Comparison of ENCODE assay signal across 1 cellular context in genomic region chr14:105421723-105422615, GRCh38.
TF ChIP-seq lines count a peak whose summit lies in the region.

No MANE protein-coding gene starts in this region.

TF ChIP-seq in endothelial cell of umbilical vein, 7 proteins besides CTCF, POLR2A, EP300 and RAD21 (continued from another document):
- TF ChIP-seq POLR2AphosphoS5 (IDR thresholded peaks at IDR 0.05; ENCODE audit: insufficient read depth, low read depth, low read length) (no peak), JUN (IDR thresholded peaks at IDR 0.05; ENCODE audit: borderline replicate concordance, insufficient read depth, insufficient read length, low read depth) (no peak), EZH2 (IDR thresholded peaks at IDR 0.05; ENCODE audit: borderline replicate concordance, low read depth, low read length, severe bottlenecking) (no peak)
